Comparison of ENCODE assay signal across 1 cellular context in genomic region chr11:16883179-16883578, GRCh38.
TF ChIP-seq lines count a peak whose summit lies in the region.

No MANE protein-coding gene starts in this region.

TF ChIP-seq in GM23338, 12 proteins besides CTCF, POLR2A, EP300 and RAD21 (continued from another document):
- TF ChIP-seq ZNF462 (CRISPR knock-in tag; IDR thresholded peaks at IDR 0.05) = no peak
- TF ChIP-seq, protein P1, sequence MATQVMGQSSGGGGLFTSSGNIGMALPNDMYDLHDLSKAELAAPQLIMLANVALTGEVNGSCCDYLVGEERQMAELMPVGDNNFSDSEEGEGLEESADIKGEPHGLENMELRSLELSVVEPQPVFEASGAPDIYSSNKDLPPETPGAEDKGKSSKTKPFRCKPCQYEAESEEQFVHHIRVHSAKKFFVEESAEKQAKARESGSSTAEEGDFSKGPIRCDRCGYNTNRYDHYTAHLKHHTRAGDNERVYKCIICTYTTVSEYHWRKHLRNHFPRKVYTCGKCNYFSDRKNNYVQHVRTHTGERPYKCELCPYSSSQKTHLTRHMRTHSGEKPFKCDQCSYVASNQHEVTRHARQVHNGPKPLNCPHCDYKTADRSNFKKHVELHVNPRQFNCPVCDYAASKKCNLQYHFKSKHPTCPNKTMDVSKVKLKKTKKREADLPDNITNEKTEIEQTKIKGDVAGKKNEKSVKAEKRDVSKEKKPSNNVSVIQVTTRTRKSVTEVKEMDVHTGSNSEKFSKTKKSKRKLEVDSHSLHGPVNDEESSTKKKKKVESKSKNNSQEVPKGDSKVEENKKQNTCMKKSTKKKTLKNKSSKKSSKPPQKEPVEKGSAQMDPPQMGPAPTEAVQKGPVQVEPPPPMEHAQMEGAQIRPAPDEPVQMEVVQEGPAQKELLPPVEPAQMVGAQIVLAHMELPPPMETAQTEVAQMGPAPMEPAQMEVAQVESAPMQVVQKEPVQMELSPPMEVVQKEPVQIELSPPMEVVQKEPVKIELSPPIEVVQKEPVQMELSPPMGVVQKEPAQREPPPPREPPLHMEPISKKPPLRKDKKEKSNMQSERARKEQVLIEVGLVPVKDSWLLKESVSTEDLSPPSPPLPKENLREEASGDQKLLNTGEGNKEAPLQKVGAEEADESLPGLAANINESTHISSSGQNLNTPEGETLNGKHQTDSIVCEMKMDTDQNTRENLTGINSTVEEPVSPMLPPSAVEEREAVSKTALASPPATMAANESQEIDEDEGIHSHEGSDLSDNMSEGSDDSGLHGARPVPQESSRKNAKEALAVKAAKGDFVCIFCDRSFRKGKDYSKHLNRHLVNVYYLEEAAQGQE (IDR thresholded peaks at IDR 0.05; ENCODE audit: unreplicated experiment) = no peak
- TF ChIP-seq POLR2AphosphoS5 (IDR thresholded peaks at IDR 0.05; ENCODE audit: low read depth) = no peak
- no peak for TF ChIP-seq EZH2 (IDR thresholded peaks at IDR 0.05; ENCODE audit: low read depth, unreplicated experiment)
- no peak for TF ChIP-seq ZNF114 (CRISPR knock-in tag; IDR thresholded peaks at IDR 0.05)
- no peak for TF ChIP-seq EZH2phosphoT487 (IDR thresholded peaks at IDR 0.05; ENCODE audit: unreplicated experiment)
- TF ChIP-seq, protein P2, sequence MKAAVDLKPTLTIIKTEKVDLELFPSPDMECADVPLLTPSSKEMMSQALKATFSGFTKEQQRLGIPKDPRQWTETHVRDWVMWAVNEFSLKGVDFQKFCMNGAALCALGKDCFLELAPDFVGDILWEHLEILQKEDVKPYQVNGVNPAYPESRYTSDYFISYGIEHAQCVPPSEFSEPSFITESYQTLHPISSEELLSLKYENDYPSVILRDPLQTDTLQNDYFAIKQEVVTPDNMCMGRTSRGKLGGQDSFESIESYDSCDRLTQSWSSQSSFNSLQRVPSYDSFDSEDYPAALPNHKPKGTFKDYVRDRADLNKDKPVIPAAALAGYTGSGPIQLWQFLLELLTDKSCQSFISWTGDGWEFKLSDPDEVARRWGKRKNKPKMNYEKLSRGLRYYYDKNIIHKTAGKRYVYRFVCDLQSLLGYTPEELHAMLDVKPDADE (IDR thresholded peaks at IDR 0.05) = no peak
- TF ChIP-seq ZNF331 (CRISPR knock-in tag; IDR thresholded peaks at IDR 0.05; ENCODE audit: low read depth) = no peak
- no peak for TF ChIP-seq JUNB (IDR thresholded peaks at IDR 0.05; ENCODE audit: unreplicated experiment)
- TF ChIP-seq NANOG (IDR thresholded peaks at IDR 0.05; ENCODE audit: borderline replicate concordance) = no peak
- no peak for TF ChIP-seq CREB1 (CRISPR knock-in tag; IDR thresholded peaks at IDR 0.05; ENCODE audit: low read depth)
